In genomic region chr20:38620501-38620900, GRCh38 we compare ENCODE assay signal across 1 cellular context.
TF ChIP-seq lines count a peak whose summit lies in the region.

No MANE protein-coding gene starts in this region.

TF ChIP-seq in WTC11, 78 proteins besides CTCF, POLR2A, EP300 and RAD21 (continued from another document):
- TF ChIP-seq, protein P1, sequence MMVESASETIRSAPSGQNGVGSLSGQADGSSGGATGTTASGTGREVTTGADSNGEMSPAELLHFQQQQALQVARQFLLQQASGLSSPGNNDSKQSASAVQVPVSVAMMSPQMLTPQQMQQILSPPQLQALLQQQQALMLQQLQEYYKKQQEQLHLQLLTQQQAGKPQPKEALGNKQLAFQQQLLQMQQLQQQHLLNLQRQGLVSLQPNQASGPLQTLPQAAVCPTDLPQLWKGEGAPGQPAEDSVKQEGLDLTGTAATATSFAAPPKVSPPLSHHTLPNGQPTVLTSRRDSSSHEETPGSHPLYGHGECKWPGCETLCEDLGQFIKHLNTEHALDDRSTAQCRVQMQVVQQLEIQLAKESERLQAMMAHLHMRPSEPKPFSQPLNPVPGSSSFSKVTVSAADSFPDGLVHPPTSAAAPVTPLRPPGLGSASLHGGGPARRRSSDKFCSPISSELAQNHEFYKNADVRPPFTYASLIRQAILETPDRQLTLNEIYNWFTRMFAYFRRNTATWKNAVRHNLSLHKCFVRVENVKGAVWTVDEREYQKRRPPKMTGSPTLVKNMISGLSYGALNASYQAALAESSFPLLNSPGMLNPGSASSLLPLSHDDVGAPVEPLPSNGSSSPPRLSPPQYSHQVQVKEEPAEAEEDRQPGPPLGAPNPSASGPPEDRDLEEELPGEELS (CRISPR knock-in tag; IDR thresholded peaks at IDR 0.05), result no peak
- TF ChIP-seq ESRRA (CRISPR knock-in tag; IDR thresholded peaks at IDR 0.05; ENCODE audit: borderline replicate concordance) (no peak), NFE2L1 (CRISPR knock-in tag; IDR thresholded peaks at IDR 0.05) (no peak), CDX4 (CRISPR knock-in tag; IDR thresholded peaks at IDR 0.05; ENCODE audit: borderline replicate concordance) (no peak), NR3C1 (CRISPR knock-in tag; conservative IDR thresholded peaks at IDR 0.05; ENCODE audit: low read depth) (no peak), ATF2 (CRISPR knock-in tag; IDR thresholded peaks at IDR 0.05; ENCODE audit: borderline replicate concordance, low read depth) (no peak), ZBTB43 (CRISPR knock-in tag; IDR thresholded peaks at IDR 0.05) (no peak)
- TF ChIP-seq, protein P2, sequence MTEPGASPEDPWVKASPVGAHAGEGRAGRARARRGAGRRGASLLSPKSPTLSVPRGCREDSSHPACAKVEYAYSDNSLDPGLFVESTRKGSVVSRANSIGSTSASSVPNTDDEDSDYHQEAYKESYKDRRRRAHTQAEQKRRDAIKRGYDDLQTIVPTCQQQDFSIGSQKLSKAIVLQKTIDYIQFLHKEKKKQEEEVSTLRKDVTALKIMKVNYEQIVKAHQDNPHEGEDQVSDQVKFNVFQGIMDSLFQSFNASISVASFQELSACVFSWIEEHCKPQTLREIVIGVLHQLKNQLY (CRISPR knock-in tag; IDR thresholded peaks at IDR 0.05), result no peak
TF ChIP-seq in WTC11: peak in this region for 0.
